31 cellular contexts compared by ENCODE assay signal in the genomic region with DNA sequence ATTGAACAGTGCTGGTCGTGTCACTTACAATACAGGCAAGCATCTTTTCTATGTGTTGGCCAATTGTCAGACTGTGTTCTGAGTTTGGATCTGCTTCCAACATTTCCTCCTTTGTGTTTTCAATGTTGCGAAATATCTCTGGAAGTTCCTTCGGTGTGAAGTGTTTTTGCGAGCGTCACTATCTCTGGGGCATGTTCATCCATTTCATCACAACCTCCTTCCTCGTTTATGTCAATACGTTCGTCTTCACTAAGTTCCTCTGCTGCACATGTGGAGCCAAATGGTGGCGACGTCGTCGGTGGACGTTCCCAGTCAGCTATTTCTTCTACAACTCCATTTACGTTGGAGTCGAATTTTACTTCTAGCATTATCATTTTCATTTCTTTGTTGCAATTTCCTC.
DNase-seq lines count a peak whose midpoint lies in the region; ATAC-seq, FAIRE-seq and TF ChIP-seq lines count a peak whose summit lies in the region.
"Had no signal": no experiment of that assay in that cellular context is flagged by ENCODE, and none has a peak within 500 bp of the region (broad histone marks: within the 10 kb centered on the region; RNA-seq: fewer than 3 reads in every experiment).

No MANE protein-coding gene starts in this region.

- H2BK15ac ChIP-seq in H1 (ENCODE audit: low read length) = no peak overlapping the region

- H3K27ac ChIP-seq in H1 (ENCODE audit: low read depth, low read length) = no peak overlapping the region
- H3K27ac ChIP-seq: brain microvascular endothelial cell, epithelial cell of prostate, hepatocyte, prostate gland, testis had no signal

- H4K8ac ChIP-seq in H1 (ENCODE audit: extremely low read depth, insufficient read depth, low read length) = no peak overlapping the region

- H3K56ac ChIP-seq in H1 (replicated peaks; ENCODE audit: insufficient read length, low read depth, low read length) = no peak overlapping the region

- no peak overlapping the region for H4K5ac ChIP-seq in H1 (ENCODE audit: insufficient read length, low read depth, low read length)

- H2BK12ac ChIP-seq in H1 (ENCODE audit: low read depth, low read length) = no peak overlapping the region

- H3K4me2 ChIP-seq in H1 (ENCODE audit: insufficient read depth in 1 of 2, low read depth in 2 of 2, low read length in 2 of 2) = no peak overlapping the region
- H3K4me2 ChIP-seq: hepatocyte had no signal

- FAIRE-seq in H1 (lab: Jason Lieb, UNC) = no peak
- FAIRE-seq: A204.1, G401.6, H54, urothelium cell line had no signal

- H3K4me1 ChIP-seq in H1 (replicated peaks in 1 of 4; ENCODE audit: control insufficient read depth in 3 of 4, insufficient read depth in 4 of 4, low read length in 3 of 4) = no peaks in the 10 kb centered on the region
- H3K4me1 ChIP-seq: Caco-2, prostate gland, testis had no signal

- no peaks in the 10 kb centered on the region; the same call in 1 of the 2 replicates for H3K79me1 ChIP-seq in H1 (ENCODE audit: low read depth, low read length)

- no peaks in the 10 kb centered on the region for H3K9me3 ChIP-seq in H1 (ENCODE audit: insufficient read depth in 2 of 2, low read depth in 1 of 2, low read length in 1 of 2)
- H3K9me3 ChIP-seq: Caco-2, MG63, prostate gland, testis had no signal

- intact Hi-C loops in sciatic nerve (cut with DNase I) = no loop called here

- no peak overlapping the region for H3K9ac ChIP-seq in H1 (replicated peaks in 1 of 4; ENCODE audit: extremely low read depth in 1 of 4, low read depth in 3 of 4, low read length in 3 of 4)

- no peak for TF ChIP-seq EP300 in H1 (IDR thresholded peaks at IDR 0.05; ENCODE audit: borderline replicate concordance in 1 of 2, low read depth in 2 of 2, low read length in 2 of 2)

- WGBS in H1 (ENCODE audit: extremely low coverage in 1 of 2, insufficient coverage in 1 of 2, insufficient read length in 1 of 2, insufficient replicate concordance in 2 of 2, low coverage in 1 of 2, low lambda C conversion rate in 2 of 2, missing lambda C conversion rate in 1 of 2), 2 experiments = 91% methylated on average over 15 of the region's 15 CpGs; no CpG with 5 or more reads in 1 of the 2 experiments

- H2BK5ac ChIP-seq in H1 (ENCODE audit: low read depth, low read length) = no peak overlapping the region

- H3K27me3 ChIP-seq in H1 (replicated peaks in 1 of 4; ENCODE audit: control insufficient read depth in 3 of 4, extremely low read depth in 1 of 4, insufficient read depth in 3 of 4, low read length in 3 of 4) = no peaks in the 10 kb centered on the region
- H3K27me3 ChIP-seq: hepatocyte, MG63, testis had no signal

- CTCF ChIA-PET in H1 (lab: Charles Lee; ENCODE audit: partially characterized antibody) = interaction anchor here (0.6 to 3.3 kb wide), 6 partner anchors 8 to 204 kb away, joined by 3 to 17 read pairs (median 4); no protein-coding TSS in a partner anchor

- no peaks in the 10 kb centered on the region for H3K79me2 ChIP-seq in H1 (ENCODE audit: control insufficient read depth in 1 of 2, insufficient read depth in 2 of 2, low read length in 2 of 2)
- H3K79me2 ChIP-seq: hepatocyte had no signal

- H3K23ac ChIP-seq in H1 (ENCODE audit: insufficient read length) = no peak overlapping the region

- H3K23me2 ChIP-seq in H1 (ENCODE audit: low read depth, low read length) = no peaks in the 10 kb centered on the region

- H2AFZ ChIP-seq in H1 (ENCODE audit: low read length) = no peak overlapping the region
- H2AFZ ChIP-seq: hepatocyte had no signal

- no peak for TF ChIP-seq CTCF in H1 (IDR thresholded peaks at IDR 0.05; ENCODE audit: control extremely low read depth in 1 of 3, insufficient read depth in 1 of 3, low read depth in 1 of 3, low read length in 3 of 3)

- H2BK120ac ChIP-seq in H1 (replicated peaks; ENCODE audit: low read depth, low read length) = no peak overlapping the region

- no peak overlapping the region for H3K4ac ChIP-seq in H1 (replicated peaks; ENCODE audit: insufficient read length, low read depth, low read length)

- H3K4me3 ChIP-seq in H1 (ENCODE audit: extremely low read depth in 1 of 4, insufficient read depth in 2 of 4, low read depth in 3 of 4, low read length in 4 of 4) = no peak overlapping the region
- H3K4me3 ChIP-seq: hepatocyte, MG63, prostate gland, testis had no signal

- H3K18ac ChIP-seq in H1 (ENCODE audit: extremely low read depth, low read length) = no peak overlapping the region

- TF ChIP-seq POLR2A in H1 (IDR thresholded peaks at IDR 0.05; ENCODE audit: control extremely low read depth in 1 of 2, low read depth in 2 of 2, low read length in 2 of 2) = no peak

- H2BK20ac ChIP-seq in H1 (ENCODE audit: low read length) = no peak overlapping the region

- POLR2A ChIA-PET in H1 (lab: Charles Lee; ENCODE audit: partially characterized antibody) = no interaction called here

- no peak overlapping the region for H3K14ac ChIP-seq in H1 (ENCODE audit: insufficient read length)

- peak; percentile 58 for ATAC-seq in sciatic nerve
- ATAC-seq: activated T-cell treated with anti-CD3 and anti-CD28 coated beads, Interleukin-2, amount 50 U/mL, for 72 hours; stimulated activated naive CD8-positive, alpha-beta T cell treated with anti-CD3 and anti-CD28 coated beads, Interleukin-15, Interleukin-2, amounts not matched to agents 100 U/mL and 50 U/mL, for 24 hours had no signal

- TF ChIP-seq RAD21 in H1 (IDR thresholded peaks at IDR 0.05 in 1 of 2, conservative IDR thresholded peaks at IDR 0.05 in 1 of 2; ENCODE audit: low read depth in 2 of 2, low read length in 2 of 2) = no peak

- no peak overlapping the region for H4K91ac ChIP-seq in H1 (replicated peaks; ENCODE audit: insufficient read length, low read length)

- H3K36me3 ChIP-seq in H1 (ENCODE audit: control insufficient read depth in 2 of 4, insufficient read depth in 4 of 4, low read length in 3 of 4) = no peaks in the 10 kb centered on the region
- H3K36me3 ChIP-seq: brain microvascular endothelial cell, MG63, prostate gland had no signal

- DNase-seq in activated effector memory CD4-positive, alpha-beta T cell treated with anti-CD3 and anti-CD28 coated beads, Interleukin-2, amount 50 U/mL, for 16 hours = peak; percentile 21
- DNase-seq in activated effector memory CD4-positive, alpha-beta T cell treated with Interleukin-2 at 50 U/mL for 16 hours = no peak
- DNase-seq in MV-4-11 (lab: John Stamatoyannopoulos, UW) (peak; percentile 72), H1 (ENCODE audit: low read depth in 1 of 2, low spot score in 2 of 2) (no peak), sciatic nerve (ENCODE audit: low spot score) (no peak), HUDEP-2 (lab: John Stamatoyannopoulos, UW; ENCODE audit: unreplicated experiment in 76 of 76) (no peak)
- no peak for DNase-seq in activated CD8-positive, alpha-beta memory T cell treated with anti-CD3 and anti-CD28 coated beads, Interleukin-2, amount 50 U/mL, for 4 hours
- DNase-seq in activated naive CD4-positive, alpha-beta T cell (lab: John Stamatoyannopoulos, UW) = no peak
- DNase-seq: activated B cell treated with CpG ODN at 0.5 μM for 24 hours; activated CD4-positive, alpha-beta T cell treated with anti-CD3 and anti-CD28 coated beads, Interleukin-2, amount 50 U/mL, for 1 hour; activated naive CD4-positive, alpha-beta T cell treated with anti-CD3 and anti-CD28 coated beads, Interleukin-2, amount 10 ng/mL, durations not matched to agents 7 days and 5 days; activated T-cell treated with anti-CD3 and anti-CD28 coated beads, Interleukin-2, amount 50 U/mL, for 72 hours; brain microvascular endothelial cell; Caco-2; effector CD4-positive, alpha-beta T cell; foreskin melanocyte; left cardiac atrium; mesendoderm; MG63; NCI-H1436; NCI-H2107; SIG-M5; stimulated activated naive CD8-positive, alpha-beta T cell treated with anti-CD3 and anti-CD28 coated beads, Interleukin-15, Interleukin-2, amounts not matched to agents 100 U/mL and 50 U/mL, for 24 hours; testis had no signal

- H2AK5ac ChIP-seq in H1 (ENCODE audit: low read depth, low read length) = no peak overlapping the region

- no peaks in the 10 kb centered on the region for H4K20me1 ChIP-seq in H1 (replicated peaks in 1 of 2; ENCODE audit: control insufficient read depth in 1 of 2, insufficient read depth in 2 of 2, low read length in 2 of 2)

TF ChIP-seq in H1, 55 proteins besides CTCF, POLR2A, EP300 and RAD21:
- TF ChIP-seq CEBPB (IDR thresholded peaks at IDR 0.05; ENCODE audit: low read depth, low read length) (peak; percentile 83), SP4 (IDR thresholded peaks at IDR 0.05; ENCODE audit: low read length) (no peak), TCF12 (IDR thresholded peaks at IDR 0.05; ENCODE audit: low read depth, low read length) (no peak)

Comparison
In these comparisons a context has a peak if more than half of its experiments do, and no peak if none do; other contexts are left out.
1. DNase-seq: peak in activated effector memory CD4-positive, alpha-beta T cell treated with anti-CD3 and anti-CD28 coated beads, Interleukin-2, amount 50 U/mL, for 16 hours (single experiment) and MV-4-11 (single experiment); none in activated effector memory CD4-positive, alpha-beta T cell treated with Interleukin-2 at 50 U/mL for 16 hours (single experiment), H1 (0 of 2), sciatic nerve (single experiment), activated CD8-positive, alpha-beta memory T cell treated with anti-CD3 and anti-CD28 coated beads, Interleukin-2, amount 50 U/mL, for 4 hours (single experiment), activated naive CD4-positive, alpha-beta T cell (0 of 4) and HUDEP-2 (0 of 76).